8 cellular contexts compared by ENCODE assay signal in genomic region chr1:26529405-26529654, GRCh38. TPM values are rescaled to one million over a fixed set of nuclear protein-coding genes. Genes with fewer than 3 reads are reported as not detected.
A peak's percentile ranks its signal among the peaks of the same experiment; 100 is the strongest.
DNase-seq lines count a peak whose midpoint lies in the region; ATAC-seq and TF ChIP-seq lines count a peak whose summit lies in the region.

No MANE protein-coding gene starts in this region.

- DNase-seq in DMS53 (lab: John Stamatoyannopoulos, UW) (peak; percentile 74), DMS53 treated with DMSO at 0.1 percent for 48 hours (lab: John Stamatoyannopoulos, UW; ENCODE audit: unreplicated experiment) (no peak), fibroblast of villous mesenchyme (ENCODE audit: low read depth) (no peak), NCI-H1436 treated with DMSO at 0.1 percent for 48 hours (lab: John Stamatoyannopoulos, UW) (no peak), ecto neural progenitor cell (ENCODE audit: low spot score) (no peak), DMS79 (lab: John Stamatoyannopoulos, UW) (no peak)
- no peak for DNase-seq in stimulated activated effector memory CD8-positive, alpha-beta T cell treated with anti-CD3 and anti-CD28 coated beads, Interleukin-12 subunit alpha, Interleukin-12 subunit beta, amount 100 ng/mL, for 72 hours (ENCODE audit: low spot score in 2 of 2)

- H3K4me1 Mint-ChIP-seq in stimulated activated effector memory CD8-positive, alpha-beta T cell treated with anti-CD3 and anti-CD28 coated beads, Interleukin-12 subunit alpha, Interleukin-12 subunit beta, amount 100 ng/mL, for 72 hours: peaks cover 28% of the 10 kb centered on the region

- H3K4me3 ChIP-seq in fibroblast of villous mesenchyme (ENCODE audit: low read depth, low read length): peak overlapping the region; percentile 67

- H3K4me3 Mint-ChIP-seq in stimulated activated effector memory CD8-positive, alpha-beta T cell treated with anti-CD3 and anti-CD28 coated beads, Interleukin-12 subunit alpha, Interleukin-12 subunit beta, amount 100 ng/mL, for 72 hours: peak overlapping the region; percentile 84

- peak overlapping the region; percentile 95 for H3K27ac Mint-ChIP-seq in stimulated activated effector memory CD8-positive, alpha-beta T cell treated with anti-CD3 and anti-CD28 coated beads, Interleukin-12 subunit alpha, Interleukin-12 subunit beta, amount 100 ng/mL, for 72 hours

- H3K9me3 Mint-ChIP-seq in stimulated activated effector memory CD8-positive, alpha-beta T cell treated with anti-CD3 and anti-CD28 coated beads, Interleukin-12 subunit alpha, Interleukin-12 subunit beta, amount 100 ng/mL, for 72 hours: no peaks in the 10 kb centered on the region

- ATAC-seq in SK-N-SH treated with all-trans-retinoic acid at 6 μM for 48 hours: peak; percentile 6; the same call in 2 of the 3 replicates
- peak; percentile 65 for ATAC-seq in stimulated activated effector memory CD8-positive, alpha-beta T cell treated with anti-CD3 and anti-CD28 coated beads, Interleukin-12 subunit alpha, Interleukin-12 subunit beta, amount 100 ng/mL, for 72 hours

- TF ChIP-seq CTCF in fibroblast of villous mesenchyme (IDR thresholded peaks at IDR 0.05; ENCODE audit: insufficient read depth, low read depth, low read length): no peak

- no peaks in the 10 kb centered on the region for H3K36me3 Mint-ChIP-seq in stimulated activated effector memory CD8-positive, alpha-beta T cell treated with anti-CD3 and anti-CD28 coated beads, Interleukin-12 subunit alpha, Interleukin-12 subunit beta, amount 100 ng/mL, for 72 hours

TF ChIP-seq in SK-N-SH treated with all-trans-retinoic acid at 6 μM for 48 hours, 23 proteins besides CTCF, POLR2A, EP300 and RAD21:
- no peak for TF ChIP-seq CSDC2 (CRISPR knock-in tag; IDR thresholded peaks at IDR 0.05)
- no peak for TF ChIP-seq ZFP3 (CRISPR knock-in tag; IDR thresholded peaks at IDR 0.05)
- no peak for TF ChIP-seq ZFP30 (CRISPR knock-in tag; IDR thresholded peaks at IDR 0.05)
- TF ChIP-seq TCF4 (CRISPR knock-in tag; IDR thresholded peaks at IDR 0.05; ENCODE audit: borderline replicate concordance): no peak
- TF ChIP-seq OSR1 (CRISPR knock-in tag; IDR thresholded peaks at IDR 0.05): no peak
- TF ChIP-seq BACH2 (CRISPR knock-in tag; IDR thresholded peaks at IDR 0.05; ENCODE audit: borderline replicate concordance): no peak

RNA-seq across cellular contexts. Expression of gene RPS6KA1, which starts 0.2 kb away (rescaled TPM):
- total RNA-seq in fibroblast of villous mesenchyme: 3.2 and 6.9 TPM in 2 replicates

RNA-seq across cellular contexts. Expression of gene HMGN2, which starts 57.1 kb away (rescaled TPM):
- total RNA-seq in fibroblast of villous mesenchyme: 223 and 252 TPM in 2 replicates
